ENCODE assay signal across 8 cellular contexts in genomic region chr15:75200765-75201608, GRCh38. TPM values are rescaled to one million over a fixed set of nuclear protein-coding genes. Genes with fewer than 3 reads are reported as not detected.
DNase-seq lines count a peak whose midpoint lies in the region; ATAC-seq and TF ChIP-seq lines count a peak whose summit lies in the region.

No MANE protein-coding gene starts in this region.

- no peaks in the 10 kb centered on the region for H3K27me3 ChIP-seq in ovary

- WGBS in ovary, 3 donors = 11 to 20% (median 15%) methylated on average over 19 to 21 of the region's 21 CpGs

- no peaks in the 10 kb centered on the region for H3K9me3 ChIP-seq in ovary

- TF ChIP-seq CTCF in GM12875 (IDR thresholded peaks at IDR 0.05; ENCODE audit: borderline replicate concordance, insufficient read depth, low read depth, low read length) (no peak), ovary (IDR thresholded peaks at IDR 0.05) (peak in 1 of 3 donors; percentile 9)

- in situ Hi-C loops in G401 (cut with HindIII; ENCODE audit: low sequenced_read_pairs) = no loop called here

- peaks cover 12% of the 10 kb centered on the region for H3K4me1 ChIP-seq in ovary (ENCODE audit: insufficient read depth)

- intact Hi-C loops in ovary (cut with DNase I) = loop anchor here (5.0 to 10.0 kb wide), 3 partner anchors 159 to 416 kb away; partner anchors contain the start of genes CSK (in 1 of the 4) and RPP25 (in 1 of the 4)

- ATAC-seq in HG03342 (IDR thresholded peaks at IDR 0.05; ENCODE audit: unreplicated experiment) = no peak
- ATAC-seq in GM21825 (IDR thresholded peaks at IDR 0.05; ENCODE audit: unreplicated experiment) = no peak

- peak overlapping the region in 1 of 2 donors; percentile 90 for H3K27ac ChIP-seq in ovary

- no peaks in the 10 kb centered on the region for H3K36me3 ChIP-seq in ovary

- no peak for TF ChIP-seq POLR2A in ovary (IDR thresholded peaks at IDR 0.05)

- TF ChIP-seq EP300 in ovary (IDR thresholded peaks at IDR 0.05) = no peak

- peak; percentile 68 for DNase-seq in NCI-H146 (lab: John Stamatoyannopoulos, UW)
- DNase-seq in activated T-cell treated with anti-CD3 and anti-CD28 coated beads for 4 hours = peak; percentile 45
- DNase-seq in fibroblast of peridontal ligament (ENCODE audit: extremely low read depth) = peak; percentile 5
- peak; percentile 55 to 63 (median 59) for DNase-seq in ovary
- no peak for DNase-seq in G401 (ENCODE audit: low spot score)

- H3K4me3 ChIP-seq in GM12875 (ENCODE audit: low read depth, low read length) = peak overlapping the region; percentile 100
- H3K4me3 ChIP-seq in ovary = peak overlapping the region; percentile 82

RNA-seq across cellular contexts. Expression of gene C15orf39, which starts 0.7 kb away (rescaled TPM):
- 10 to 100 TPM; 16.8 to 66.1 (median 46.4) TPM for total RNA-seq in ovary
- polyA plus RNA-seq in ovary = 10 to 100 TPM in 1 of 2 donors, 1 to 10 TPM in 1; 4.8 to 19.5 TPM
- 4.0 and 11.3 TPM in 2 replicates for total RNA-seq in G401 (2014; rRNA removed; shearing (Covaris generic))

RNA-seq across cellular contexts. Expression of gene GOLGA6C, which starts 57.1 kb away (rescaled TPM):
- total RNA-seq in ovary = not detected
- not detected for polyA plus RNA-seq in ovary
- total RNA-seq in G401 (2014; rRNA removed; shearing (Covaris generic)) = not detected in 2 replicates
